ENCODE assay signal across 8 cellular contexts in genomic region chr10:95755511-95756004, GRCh38. TPM values are rescaled to one million over a fixed set of nuclear protein-coding genes. Genes with fewer than 3 reads are reported as not detected.
A peak's percentile ranks its signal among the peaks of the same experiment; 100 is the strongest.
DNase-seq lines count a peak whose midpoint lies in the region; ATAC-seq and TF ChIP-seq lines count a peak whose summit lies in the region.

No MANE protein-coding gene starts in this region.

- H3K79me2 ChIP-seq in ACC112 (ENCODE audit: control insufficient read depth, insufficient read depth, low read length, unreplicated experiment), result no peaks in the 10 kb centered on the region

- WGBS in ovary, 3 donors, result 23 to 41% (median 38%) methylated on average over 8 of the region's 8 CpGs

- peak overlapping the region; percentile 55 for H3K4me3 ChIP-seq in ACC112 (ENCODE audit: low read depth, low read length)
- peak overlapping the region in 1 of 2 experiments; percentile 11; a peak in 2 of 4 replicates for H3K4me3 ChIP-seq in Panc1 (ENCODE audit: low read depth in 2 of 2, low read length in 2 of 2)
- H3K4me3 ChIP-seq in ovary, result peak overlapping the region; percentile 30

- no peaks in the 10 kb centered on the region for H3K4me1 ChIP-seq in ACC112 (ENCODE audit: control insufficient read depth, insufficient read depth, low read length, unreplicated experiment)
- no peaks in the 10 kb centered on the region for H3K4me1 ChIP-seq in Panc1 (ENCODE audit: control insufficient read depth, insufficient read depth, low read length)
- no peaks in the 10 kb centered on the region for H3K4me1 ChIP-seq in ovary (ENCODE audit: insufficient read depth)

- TF ChIP-seq POLR2A in ovary (IDR thresholded peaks at IDR 0.05), result no peak

- DNase-seq in Panc1 (ENCODE audit: low read depth, low spot score), result no peak
- DNase-seq in head of caudate nucleus, result peak in 31 of 42 donors; percentile 9 to 68 (median 28)
- no peak for DNase-seq in ovary
- DNase-seq in activated CD4-positive, CD25-positive, alpha-beta regulatory T cell (lab: John Stamatoyannopoulos, UW), result no peak
- DNase-seq in DMS79 (lab: John Stamatoyannopoulos, UW), result no peak

- CTCF ChIA-PET in Panc1 (lab: Charles Lee), result no interaction called here

- POLR2A ChIA-PET in Panc1 (lab: Charles Lee), result no interaction called here

- H3K27me3 ChIP-seq in ACC112 (ENCODE audit: insufficient read depth, low read length) (no peaks in the 10 kb centered on the region), Panc1 (ENCODE audit: control insufficient read depth, insufficient read depth, low read length) (peaks cover 12% of the 10 kb centered on the region), ovary (no peaks in the 10 kb centered on the region)

- no peak for TF ChIP-seq EP300 in ovary (IDR thresholded peaks at IDR 0.05)

- no peak overlapping the region for H3K27ac ChIP-seq in ACC112 (ENCODE audit: low read depth, low read length)
- no peak overlapping the region for H3K27ac ChIP-seq in Panc1 (ENCODE audit: low read length)
- no peak overlapping the region for H3K27ac ChIP-seq in ovary

- H2AFZ ChIP-seq in ACC112 (ENCODE audit: low read length, unreplicated experiment), result peak overlapping the region; percentile 69

- in situ Hi-C loops in Panc1 (cut with HindIII; ENCODE audit: low pct_unique_long_range_greater_than_20kb, low sequenced_read_pairs), result no loop called here

- no TSS peak for BruUV-seq in Panc1 (replicated peaks; lab: Mats Ljungman, UMichigan)

- intact Hi-C loops in Panc1 (cut with micrococcal nuclease; ENCODE audit: unreplicated experiment) (no loop called here), head of caudate nucleus (cut with DNase I) (no loop called here), ovary (cut with DNase I) (loop anchor here in 1 of 4 donors (10.0 kb wide), 1 partner anchor 89 kb away; no protein-coding TSS in a partner anchor)

- H3K36me3 ChIP-seq in ACC112 (ENCODE audit: insufficient read depth, low read length), result no peaks in the 10 kb centered on the region
- no peaks in the 10 kb centered on the region for H3K36me3 ChIP-seq in Panc1 (ENCODE audit: control insufficient read depth, insufficient read depth, low read length)
- H3K36me3 ChIP-seq in ovary, result no peaks in the 10 kb centered on the region

- TF ChIP-seq CTCF in Panc1 (IDR thresholded peaks at IDR 0.05) (no peak), ovary (IDR thresholded peaks at IDR 0.05) (no peak)

- H3K9me3 ChIP-seq in Panc1 (ENCODE audit: control insufficient read depth, insufficient read depth, low read depth, low read length) (no peaks in the 10 kb centered on the region), ovary (no peaks in the 10 kb centered on the region)

- peak; percentile 37 for ATAC-seq in GM21529 (IDR thresholded peaks at IDR 0.05; ENCODE audit: unreplicated experiment)
- ATAC-seq in Panc1, result 0 out of 2 replicates have a peak, but pooled peaks have one; percentile 49
- ATAC-seq in HG03469 (IDR thresholded peaks at IDR 0.05; ENCODE audit: unreplicated experiment), result no peak

RNA-seq across cellular contexts. Expression of gene ENTPD1, which starts 0.4 kb away (rescaled TPM):
- total RNA-seq in Panc1 (2021; ENCODE audit: unreplicated experiment) (0.31 TPM), ovary (10 to 100 TPM in 2 of 7 donors, 1 to 10 TPM in 5; 3.0 to 22.3 (median 6.9) TPM)
- 0.88 TPM for polyA plus RNA-seq in Panc1 (2012; ENCODE audit: insufficient read length)
- 10 to 100 TPM in 1 of 2 donors, 1 to 10 TPM in 1; 8.1 to 51.5 TPM for polyA plus RNA-seq in ovary

Comparison
In these comparisons a context has a peak if more than half of its experiments do, and no peak if none do; other contexts are left out.
1. DNase-seq: peak in head of caudate nucleus (31 of 42); none in Panc1 (single experiment), ovary (0 of 5), activated CD4-positive, CD25-positive, alpha-beta regulatory T cell (0 of 4) and DMS79 (single experiment).